Comparison of ENCODE assay signal across 1 cellular context in the genomic region with DNA sequence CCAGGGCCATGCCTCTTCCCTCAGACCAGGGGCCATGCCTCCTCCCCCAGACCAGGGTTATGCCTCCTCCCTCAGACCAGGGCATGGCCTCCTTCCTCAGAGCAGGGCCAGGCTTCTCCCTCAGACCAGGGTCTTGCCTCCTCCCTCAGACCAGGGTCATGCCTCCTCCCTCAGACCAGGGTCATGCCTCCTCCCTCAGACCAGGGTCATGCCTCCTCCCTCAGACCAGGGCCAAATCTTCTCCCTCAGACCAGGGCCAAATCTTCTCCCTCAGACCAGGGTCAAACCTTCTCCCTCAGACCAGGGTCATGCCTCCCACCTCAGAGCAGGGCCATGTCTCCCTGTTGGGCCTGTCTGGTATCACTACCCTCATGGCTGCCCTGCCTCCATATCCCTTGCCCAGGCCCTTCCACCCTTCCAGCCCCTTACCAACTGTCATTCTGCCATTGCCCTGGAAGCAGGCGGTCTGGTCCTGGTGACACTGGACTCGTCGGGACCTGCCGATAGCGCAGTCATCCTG.
TF ChIP-seq lines count a peak whose summit lies in the region.

No MANE protein-coding gene starts in this region.

TF ChIP-seq in K562, 482 proteins besides CTCF, POLR2A, EP300 and RAD21 (continued from another document):
- TF ChIP-seq, protein P1, sequence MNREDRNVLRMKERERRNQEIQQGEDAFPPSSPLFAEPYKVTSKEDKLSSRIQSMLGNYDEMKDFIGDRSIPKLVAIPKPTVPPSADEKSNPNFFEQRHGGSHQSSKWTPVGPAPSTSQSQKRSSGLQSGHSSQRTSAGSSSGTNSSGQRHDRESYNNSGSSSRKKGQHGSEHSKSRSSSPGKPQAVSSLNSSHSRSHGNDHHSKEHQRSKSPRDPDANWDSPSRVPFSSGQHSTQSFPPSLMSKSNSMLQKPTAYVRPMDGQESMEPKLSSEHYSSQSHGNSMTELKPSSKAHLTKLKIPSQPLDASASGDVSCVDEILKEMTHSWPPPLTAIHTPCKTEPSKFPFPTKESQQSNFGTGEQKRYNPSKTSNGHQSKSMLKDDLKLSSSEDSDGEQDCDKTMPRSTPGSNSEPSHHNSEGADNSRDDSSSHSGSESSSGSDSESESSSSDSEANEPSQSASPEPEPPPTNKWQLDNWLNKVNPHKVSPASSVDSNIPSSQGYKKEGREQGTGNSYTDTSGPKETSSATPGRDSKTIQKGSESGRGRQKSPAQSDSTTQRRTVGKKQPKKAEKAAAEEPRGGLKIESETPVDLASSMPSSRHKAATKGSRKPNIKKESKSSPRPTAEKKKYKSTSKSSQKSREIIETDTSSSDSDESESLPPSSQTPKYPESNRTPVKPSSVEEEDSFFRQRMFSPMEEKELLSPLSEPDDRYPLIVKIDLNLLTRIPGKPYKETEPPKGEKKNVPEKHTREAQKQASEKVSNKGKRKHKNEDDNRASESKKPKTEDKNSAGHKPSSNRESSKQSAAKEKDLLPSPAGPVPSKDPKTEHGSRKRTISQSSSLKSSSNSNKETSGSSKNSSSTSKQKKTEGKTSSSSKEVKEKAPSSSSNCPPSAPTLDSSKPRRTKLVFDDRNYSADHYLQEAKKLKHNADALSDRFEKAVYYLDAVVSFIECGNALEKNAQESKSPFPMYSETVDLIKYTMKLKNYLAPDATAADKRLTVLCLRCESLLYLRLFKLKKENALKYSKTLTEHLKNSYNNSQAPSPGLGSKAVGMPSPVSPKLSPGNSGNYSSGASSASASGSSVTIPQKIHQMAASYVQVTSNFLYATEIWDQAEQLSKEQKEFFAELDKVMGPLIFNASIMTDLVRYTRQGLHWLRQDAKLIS (CRISPR knock-in tag; IDR thresholded peaks at IDR 0.05) = no peak
- TF ChIP-seq, protein P2, sequence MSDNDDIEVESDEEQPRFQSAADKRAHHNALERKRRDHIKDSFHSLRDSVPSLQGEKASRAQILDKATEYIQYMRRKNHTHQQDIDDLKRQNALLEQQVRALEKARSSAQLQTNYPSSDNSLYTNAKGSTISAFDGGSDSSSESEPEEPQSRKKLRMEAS (CRISPR knock-in tag; IDR thresholded peaks at IDR 0.05) = peak; percentile 6; the same call in 1 of the 2 replicates
- no peak for TF ChIP-seq ZNF133 (CRISPR knock-in tag; IDR thresholded peaks at IDR 0.05)
- no peak for TF ChIP-seq RBM39 (optimal IDR thresholded peaks at IDR 0.05; ENCODE audit: low read depth, low read length)
- no peak for TF ChIP-seq CTBP1 (IDR thresholded peaks at IDR 0.05; ENCODE audit: borderline replicate concordance)
- 0 out of 2 replicates have a peak, but pooled peaks have one; percentile 24 for TF ChIP-seq ZNF12 (CRISPR knock-in tag; IDR thresholded peaks at IDR 0.05)
- TF ChIP-seq, protein P3, sequence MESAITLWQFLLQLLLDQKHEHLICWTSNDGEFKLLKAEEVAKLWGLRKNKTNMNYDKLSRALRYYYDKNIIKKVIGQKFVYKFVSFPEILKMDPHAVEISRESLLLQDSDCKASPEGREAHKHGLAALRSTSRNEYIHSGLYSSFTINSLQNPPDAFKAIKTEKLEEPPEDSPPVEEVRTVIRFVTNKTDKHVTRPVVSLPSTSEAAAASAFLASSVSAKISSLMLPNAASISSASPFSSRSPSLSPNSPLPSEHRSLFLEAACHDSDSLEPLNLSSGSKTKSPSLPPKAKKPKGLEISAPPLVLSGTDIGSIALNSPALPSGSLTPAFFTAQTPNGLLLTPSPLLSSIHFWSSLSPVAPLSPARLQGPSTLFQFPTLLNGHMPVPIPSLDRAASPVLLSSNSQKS (CRISPR knock-in tag; IDR thresholded peaks at IDR 0.05) = no peak
- no peak for TF ChIP-seq ZNF347 (CRISPR knock-in tag; IDR thresholded peaks at IDR 0.05; ENCODE audit: low read depth)
- no peak for TF ChIP-seq ZNF140 (CRISPR knock-in tag; IDR thresholded peaks at IDR 0.05)
- no peak for TF ChIP-seq IFI16 (CRISPR knock-in tag; IDR thresholded peaks at IDR 0.05)
- no peak for TF ChIP-seq DACH1 (IDR thresholded peaks at IDR 0.05; ENCODE audit: partially characterized antibody)
- TF ChIP-seq ZNF75A (CRISPR knock-in tag; IDR thresholded peaks at IDR 0.05) = no peak
- TF ChIP-seq PPARD (CRISPR knock-in tag; IDR thresholded peaks at IDR 0.05) = no peak
- TF ChIP-seq MCM5 (IDR thresholded peaks at IDR 0.05; ENCODE audit: low read depth) = no peak
